Comparison of ENCODE assay signal across 20 cellular contexts in genomic region chr7:131149429-131149774, GRCh38.
DNase-seq lines count a peak whose midpoint lies in the region; ATAC-seq, FAIRE-seq and TF ChIP-seq lines count a peak whose summit lies in the region.
"Had no signal": no experiment of that assay in that cellular context is flagged by ENCODE, and none has a peak within 500 bp of the region (broad histone marks: within the 10 kb centered on the region; RNA-seq: fewer than 3 reads in every experiment).

No MANE protein-coding gene starts in this region.

- intact Hi-C loops in psoas muscle (cut with DNase I) = loop anchor here (5.0 kb wide), 1 partner anchor 37 kb away; no protein-coding TSS in a partner anchor

- H3K27ac ChIP-seq in A549 (peak overlapping the region in 1 of 2 experiments; percentile 26; a peak in 2 of 6 replicates), HEK293 (ENCODE audit: extremely low read depth, low read depth, low read length) (no peak overlapping the region), psoas muscle (peak overlapping the region; percentile 65)
- H3K27ac ChIP-seq: BLaER1 treated with 17β-estradiol and CSF1 and Interleukin-3, amounts not matched to agents 10 nM and 100 nM had no signal

- peaks cover 29% of the 10 kb centered on the region for H3K4me1 ChIP-seq in A549
- H3K4me1 ChIP-seq in HEK293 (ENCODE audit: control insufficient read depth, insufficient read depth, low read length) = no peaks in the 10 kb centered on the region
- H3K4me1 ChIP-seq in psoas muscle = peaks cover 28% of the 10 kb centered on the region
- H3K4me1 ChIP-seq: BLaER1 treated with 17β-estradiol and CSF1 and Interleukin-3, amounts not matched to agents 10 nM and 100 nM had no signal

- ATAC-seq in A549 = no peak
- ATAC-seq in psoas muscle = no peak
- ATAC-seq in esophagus mucosa = no peak
- ATAC-seq in HG03469 (IDR thresholded peaks at IDR 0.05; ENCODE audit: unreplicated experiment) = no peak
- ATAC-seq in GM18868 (IDR thresholded peaks at IDR 0.05; ENCODE audit: unreplicated experiment) = no peak

- TF ChIP-seq EP300 in A549 (IDR thresholded peaks at IDR 0.05) = no peak

- DNase-seq in A549 (ENCODE audit: low read depth in 1 of 2, low spot score in 1 of 2) (no peak), psoas muscle (no peak)
- DNase-seq: ACHN; AML-193; BE2C; Calu3; CD4-positive, alpha-beta memory T cell; COR-L47; DMS53; DMS79 treated with DMSO at 0.1 percent for 48 hours; GF-D8; H7; HCEC 1CT had no signal

- FAIRE-seq in A549 (lab: Jason Lieb, UNC) = peak; percentile 54
- FAIRE-seq: GM12891, H1 had no signal

- POLR2A ChIA-PET in A549 (lab: Yijun Ruan, JAX) = no interaction called here
- POLR2A ChIA-PET in HEK293 (lab: Yijun Ruan, JAX) = no interaction called here

- H3K27me3 ChIP-seq in psoas muscle (ENCODE audit: insufficient read depth in 3 of 3, low read length in 2 of 3) = no peaks in the 10 kb centered on the region
- H3K27me3 ChIP-seq: BE2C; BLaER1 treated with 17β-estradiol and CSF1 and Interleukin-3, amounts not matched to agents 10 nM and 100 nM had no signal

- H3K9me3 ChIP-seq in A549 (no peaks in the 10 kb centered on the region), HEK293 (ENCODE audit: control insufficient read depth, insufficient read depth, low read depth, low read length) (no peaks in the 10 kb centered on the region), psoas muscle (no peaks in the 10 kb centered on the region)
- H3K9me3 ChIP-seq: BE2C; BLaER1 treated with 17β-estradiol and CSF1 and Interleukin-3, amounts not matched to agents 10 nM and 100 nM had no signal

- no peak for TF ChIP-seq RAD21 in A549 (conservative IDR thresholded peaks at IDR 0.05 in 1 of 2, IDR thresholded peaks at IDR 0.05 in 1 of 2)

- TF ChIP-seq CTCF in A549 (IDR thresholded peaks at IDR 0.05) (no peak), HEK293 (tag by site-specific recombination; IDR thresholded peaks at IDR 0.05) (no peak), psoas muscle (IDR thresholded peaks at IDR 0.05) (no peak)

- TF ChIP-seq POLR2A in A549 (IDR thresholded peaks at IDR 0.05; ENCODE audit: low read length) = no peak

- CTCF ChIA-PET in A549 (lab: Yijun Ruan, JAX) = interaction anchor here (1.2 kb wide), 1 partner anchor 27 kb away, joined by 3 read pairs; no protein-coding TSS in a partner anchor
- CTCF ChIA-PET in HEK293 (lab: Yijun Ruan, JAX) = no interaction called here

- H3K36me3 ChIP-seq in HEK293 (ENCODE audit: control insufficient read depth in 2 of 2, insufficient read depth in 1 of 2, low read length in 2 of 2) = no peaks in the 10 kb centered on the region
- H3K36me3 ChIP-seq in psoas muscle (ENCODE audit: insufficient read depth in 1 of 2, low read depth in 1 of 2) = no peaks in the 10 kb centered on the region
- H3K36me3 ChIP-seq: BE2C; BLaER1 treated with 17β-estradiol and CSF1 and Interleukin-3, amounts not matched to agents 10 nM and 100 nM had no signal

- H3K4me3 ChIP-seq in A549 (no peak overlapping the region), HEK293 (ENCODE audit: low read depth, low read length) (no peak overlapping the region), psoas muscle (no peak overlapping the region)
- H3K4me3 ChIP-seq: BLaER1 treated with 17β-estradiol and CSF1 and Interleukin-3, amounts not matched to agents 10 nM and 100 nM had no signal

- H3K4me2 ChIP-seq in A549 = no peak overlapping the region
- H3K4me2 ChIP-seq: BLaER1 treated with 17β-estradiol and CSF1 and Interleukin-3, amounts not matched to agents 10 nM and 100 nM had no signal

TF ChIP-seq in A549, 52 proteins besides CTCF, POLR2A, EP300 and RAD21:
- TF ChIP-seq SREBF2 (IDR thresholded peaks at IDR 0.05) = no peak
- peak; percentile 67 for TF ChIP-seq MAFK (IDR thresholded peaks at IDR 0.05; ENCODE audit: partially characterized antibody)

TF ChIP-seq in HEK293, 187 proteins besides CTCF, POLR2A, EP300 and RAD21:
- TF ChIP-seq ZNF214 (tag by site-specific recombination; IDR thresholded peaks at IDR 0.05; ENCODE audit: borderline replicate concordance) (no peak), SCRT2 (tag by site-specific recombination; IDR thresholded peaks at IDR 0.05) (peak; percentile 30; the same call in 1 of the 2 replicates)
